1 cellular context compared by ENCODE assay signal in genomic region chr6:14149053-14149746, GRCh38.
TF ChIP-seq lines count a peak whose summit lies in the region.

No MANE protein-coding gene starts in this region.

TF ChIP-seq in GM12878, 131 proteins besides CTCF, POLR2A, EP300 and RAD21 (continued from another document):
- TF ChIP-seq E4F1 (IDR thresholded peaks at IDR 0.05; ENCODE audit: borderline replicate concordance, partially characterized antibody): no peak
- no peak for TF ChIP-seq HSF1 (IDR thresholded peaks at IDR 0.05; ENCODE audit: low read depth, low read length)
- TF ChIP-seq MLLT1 (IDR thresholded peaks at IDR 0.05): no peak
- no peak for TF ChIP-seq SREBF2 (IDR thresholded peaks at IDR 0.05; ENCODE audit: low read length)
- no peak for TF ChIP-seq MTA3 (IDR thresholded peaks at IDR 0.05; ENCODE audit: borderline replicate concordance, low read length)
- TF ChIP-seq STAT3 (IDR thresholded peaks at IDR 0.05; ENCODE audit: low read depth, low read length): no peak
- no peak for TF ChIP-seq SMAD5 (IDR thresholded peaks at IDR 0.05; ENCODE audit: low read depth)
- TF ChIP-seq ETV6 (conservative IDR thresholded peaks at IDR 0.05 in 1 of 2, IDR thresholded peaks at IDR 0.05 in 1 of 2; ENCODE audit: borderline replicate concordance in 1 of 2, low read depth in 1 of 2): no peak
- no peak for TF ChIP-seq KDM1A (IDR thresholded peaks at IDR 0.05; ENCODE audit: borderline replicate concordance)
- no peak for TF ChIP-seq ESRRA (IDR thresholded peaks at IDR 0.05; ENCODE audit: low read length)
- TF ChIP-seq FOXM1 (IDR thresholded peaks at IDR 0.05; ENCODE audit: low read depth, low read length): no peak
- TF ChIP-seq WRNIP1 (IDR thresholded peaks at IDR 0.05; ENCODE audit: borderline replicate concordance, low read depth, low read length): no peak
- TF ChIP-seq BHLHE40 (IDR thresholded peaks at IDR 0.05; ENCODE audit: borderline replicate concordance in 1 of 2, low read depth in 2 of 2, low read length in 1 of 2): 0 out of 4 replicates have a peak, but pooled peaks of 1 of the 2 experiments have one; percentile 17
- TF ChIP-seq NFYA (IDR thresholded peaks at IDR 0.05; ENCODE audit: borderline replicate concordance, low read depth, low read length): no peak
- TF ChIP-seq RBBP5 (conservative IDR thresholded peaks at IDR 0.05): no peak
- TF ChIP-seq USF1 (IDR thresholded peaks at IDR 0.05; ENCODE audit: borderline replicate concordance, extremely low read length, insufficient read depth, low read depth, low read length): no peak
- no peak for TF ChIP-seq SMC3 (IDR thresholded peaks at IDR 0.05; ENCODE audit: borderline replicate concordance, low read length)
